ENCODE assay signal across 8 cellular contexts in genomic region chr13:109786457-109787134, GRCh38. TPM values are rescaled to one million over a fixed set of nuclear protein-coding genes. Genes with fewer than 3 reads are reported as not detected.
DNase-seq lines count a peak whose midpoint lies in the region.

Gene IRS2 (minus strand): TSS chr13:109786583. CDS start chr13:109786053, 530 bp downstream.

- H2BK15ac ChIP-seq in neuronal stem cell (ENCODE audit: low read length): peak within 1 kb of the TSS; percentile 92

- H4K8ac ChIP-seq in neuronal stem cell (ENCODE audit: low read depth, low read length): no peak within 1 kb of the TSS

- peak within 1 kb of the TSS; percentile 89 for H3K14ac ChIP-seq in neuronal stem cell (ENCODE audit: low read length)

- H3K4me2 ChIP-seq in neuronal stem cell (ENCODE audit: insufficient read depth, low read length, poor library complexity, severe bottlenecking): peak within 1 kb of the TSS; percentile 99

- H2AK5ac ChIP-seq in neuronal stem cell (ENCODE audit: low read depth, low read length): peak within 1 kb of the TSS; percentile 70

- no CpG with 5 or more reads among the region's 98 CpGs for WGBS in neuronal stem cell (ENCODE audit: extremely low coverage in 2 of 2, insufficient read length in 2 of 2, insufficient replicate concordance in 1 of 2), 2 donors

- H3K9ac ChIP-seq in neuronal stem cell (ENCODE audit: low read depth, low read length, poor library complexity): peak within 1 kb of the TSS; percentile 99

- H3K9me3 ChIP-seq in HAP-1 (no peaks in the 10 kb centered on the region), MG63 (no peaks in the 10 kb centered on the region), SJCRH30 (replicated peaks) (no peaks in the 10 kb centered on the region), neuronal stem cell (replicated peaks in 1 of 2; ENCODE audit: control insufficient read depth in 2 of 2, insufficient read depth in 1 of 2, low read depth in 1 of 2, low read length in 2 of 2) (peaks cover 0 to 5% of the 10 kb centered on the region in 2 donors)

- peak within 1 kb of the TSS; percentile 93 for H3K23ac ChIP-seq in neuronal stem cell (ENCODE audit: low read depth, low read length, poor library complexity)

- H3K79me1 ChIP-seq in neuronal stem cell (ENCODE audit: low read depth, low read length): peaks cover 37% of the 10 kb centered on the region

- no peaks in the 10 kb centered on the region for H3K36me3 ChIP-seq in HAP-1 (replicated peaks)
- H3K36me3 ChIP-seq in MG63: no peaks in the 10 kb centered on the region
- H3K36me3 ChIP-seq in SJCRH30: no peaks in the 10 kb centered on the region
- peaks cover 12 to 19% of the 10 kb centered on the region in 2 donors for H3K36me3 ChIP-seq in neuronal stem cell (replicated peaks in 1 of 2; ENCODE audit: control insufficient read depth in 2 of 2, insufficient read depth in 2 of 2, low read length in 2 of 2)

- H3K4ac ChIP-seq in neuronal stem cell (ENCODE audit: low read length): no peak within 1 kb of the TSS

- H4K91ac ChIP-seq in neuronal stem cell (ENCODE audit: low read depth, low read length, poor library complexity): no peak within 1 kb of the TSS

- peak within 1 kb of the TSS; percentile 99 for H3K18ac ChIP-seq in neuronal stem cell (ENCODE audit: low read length)

- H3K27ac ChIP-seq in SJCRH30 (peak within 1 kb of the TSS; percentile 87), neuronal stem cell (replicated peaks; ENCODE audit: low read length) (peak within 1 kb of the TSS; percentile 87)

- DNase-seq in G401 (ENCODE audit: low spot score) (peak; percentile 93), HAP-1 (ENCODE audit: low spot score in 2 of 2) (peak; percentile 89 to 94), MG63 (peak; percentile 78), SJCRH30 (peak; percentile 88 to 89), foreskin melanocyte (peak; percentile 89), neuronal stem cell (ENCODE audit: low spot score) (peak; percentile 94), stromal cell of bone marrow (ENCODE audit: low read depth) (peak; percentile 83)
- DNase-seq in activated naive CD4-positive, alpha-beta T cell treated with Interleukin-2 at 50 U/mL for 16 hours: peak; percentile 93

- H3K4me1 ChIP-seq in HAP-1 (no peaks in the 10 kb centered on the region; the same call in 1 of the 2 replicates), SJCRH30 (no peaks in the 10 kb centered on the region; the same call in 1 of the 2 replicates), neuronal stem cell (ENCODE audit: control insufficient read depth in 2 of 2, insufficient read depth in 1 of 2, low read depth in 1 of 2, low read length in 2 of 2) (peaks cover 4 to 7% of the 10 kb centered on the region in 2 donors)

- H2AFZ ChIP-seq in neuronal stem cell (ENCODE audit: low read length): peak within 1 kb of the TSS; percentile 99

- H3K4me3 ChIP-seq in HAP-1 (peak within 1 kb of the TSS; percentile 53), MG63 (peak within 1 kb of the TSS; percentile 65), SJCRH30 (peak within 1 kb of the TSS; percentile 96), neuronal stem cell (ENCODE audit: low read length in 2 of 2) (peak within 1 kb of the TSS; percentile 72 to 99)

- H2BK5ac ChIP-seq in neuronal stem cell (ENCODE audit: low read length): peak within 1 kb of the TSS; percentile 97

- peaks cover 31% of the 10 kb centered on the region for H3K27me3 ChIP-seq in HAP-1 (ENCODE audit: low read depth)
- peaks cover 33% of the 10 kb centered on the region for H3K27me3 ChIP-seq in MG63
- no peaks in the 10 kb centered on the region for H3K27me3 ChIP-seq in SJCRH30
- H3K27me3 ChIP-seq in neuronal stem cell (ENCODE audit: control insufficient read depth in 3 of 3, insufficient read depth in 3 of 3, low read depth in 1 of 3, low read length in 3 of 3): no peaks in the 10 kb centered on the region

- H2BK12ac ChIP-seq in neuronal stem cell (ENCODE audit: low read length): peak within 1 kb of the TSS; percentile 90

- peak within 1 kb of the TSS; percentile 81 for H2BK120ac ChIP-seq in neuronal stem cell (ENCODE audit: low read depth, low read length)

- in situ Hi-C loops in G401 (cut with HindIII; ENCODE audit: low sequenced_read_pairs) (no loop called here), HAP-1 (cut with MboI; ENCODE audit: low sequenced_read_pairs) (no loop called here)

RNA-seq across cellular contexts. Expression of gene IRS2, which starts in this region (rescaled TPM):
- total RNA-seq in G401 (2014; rRNA removed; shearing (Covaris generic)): 0.14 TPM in 1 of 2 replicates, not detected in the other
- 0.33 and 0.35 TPM in 2 replicates for total RNA-seq in MG63 (2014; rRNA removed; shearing (Covaris generic); ENCODE audit: low replicate concordance)
- 2.2 TPM in 2 replicates for total RNA-seq in SJCRH30 (2014; rRNA removed; shearing (Covaris generic))
- polyA plus RNA-seq in neuronal stem cell (2013, experiment 1 of 2): 18.1 TPM
- polyA plus RNA-seq in neuronal stem cell (2013, experiment 2 of 2): 18.9 TPM

Comparison
In these comparisons a context has a peak if more than half of its experiments do, and no peak if none do; other contexts are left out.
1. Peak in every context shown above with its lines: DNase-seq, H3K4me3 ChIP-seq and H3K27ac ChIP-seq.
2. Peak in DNase-seq in G401; RNA of the gene not detected or under 1 TPM.
3. Peak in DNase-seq and H3K4me3 ChIP-seq in MG63; RNA of the gene not detected or under 1 TPM.